Comparison of ENCODE assay signal across 23 cellular contexts in genomic region chr3:89395441-89395840, GRCh38.
"Had no signal": no experiment of that assay in that cellular context is flagged by ENCODE, and none has a peak within 500 bp of the region (broad histone marks: within the 10 kb centered on the region; RNA-seq: fewer than 3 reads in every experiment).

No MANE protein-coding gene starts in this region.

- H3K4me3 ChIP-seq: coronary artery, dorsolateral prefrontal cortex, esophagus muscularis mucosa, gastroesophageal sphincter, left lung, lower lobe of right lung, mucosa of descending colon had no signal

- H3K9me3 Mint-ChIP-seq: mesothelial cell of epicardium had no signal

- H3K36me3 ChIP-seq: esophagus muscularis mucosa, gastroesophageal sphincter, left lung, lower lobe of right lung had no signal

- H3K27ac Mint-ChIP-seq: mesothelial cell of epicardium, naive B cell had no signal

- DNase-seq: dermis blood vessel endothelial cell; dorsolateral prefrontal cortex; effector CD4-positive, alpha-beta T cell; effector memory CD4-positive, alpha-beta T cell; foreskin keratinocyte; glutamatergic neuron; head of caudate nucleus; hippocampal formation; left cardiac atrium; left lung; lower lobe of right lung; mesenchymal stem cell; mucosa of descending colon; naive B cell had no signal

- H3K4me3 Mint-ChIP-seq: mesothelial cell of epicardium, naive B cell had no signal

- H3K4me1 ChIP-seq: esophagus muscularis mucosa, foreskin keratinocyte, gastroesophageal sphincter, left lung, lower lobe of right lung had no signal

- H3K27ac ChIP-seq: coronary artery, dorsolateral prefrontal cortex, esophagus muscularis mucosa, foreskin keratinocyte, gastroesophageal sphincter, left lung, lower lobe of right lung had no signal

- H3K4me1 Mint-ChIP-seq: mesothelial cell of epicardium, naive B cell had no signal

- H3K27me3 ChIP-seq: dorsolateral prefrontal cortex, esophagus muscularis mucosa, foreskin keratinocyte, gastroesophageal sphincter, left lung had no signal

- FAIRE-seq: colon, endothelial cell of umbilical vein, frontal cortex, islet of Langerhans, keratinocyte had no signal

- H3K9me3 ChIP-seq: esophagus muscularis mucosa, gastroesophageal sphincter, left lung, lower lobe of right lung, mucosa of descending colon had no signal

- ATAC-seq: foreskin keratinocyte, gastroesophageal sphincter, left lung, lower lobe of right lung, mucosa of descending colon had no signal

- H3K36me3 Mint-ChIP-seq: mesothelial cell of epicardium, naive B cell had no signal

- H3K27me3 Mint-ChIP-seq: naive B cell had no signal
